18 cellular contexts compared by ENCODE assay signal in genomic region chr3:61141697-61142096, GRCh38.
"Had no signal": no experiment of that assay in that cellular context is flagged by ENCODE, and none has a peak within 500 bp of the region (broad histone marks: within the 10 kb centered on the region; RNA-seq: fewer than 3 reads in every experiment).

No MANE protein-coding gene starts in this region.

- H3K4me3 ChIP-seq: lung, psoas muscle, right lobe of liver, spleen, tibial nerve had no signal

- H3K9me3 ChIP-seq: psoas muscle, right lobe of liver, spleen had no signal

- H3K27ac ChIP-seq: psoas muscle, right lobe of liver, spleen, tibial nerve, WERI-Rb-1 had no signal

- DNase-seq: activated CD4-positive, alpha-beta T cell treated with anti-CD3 and anti-CD28 coated beads, Interleukin-2, amount 10 ng/mL, durations not matched to agents 24 days and 14 days; activated naive CD4-positive, alpha-beta T cell treated with anti-CD3 and anti-CD28 coated beads for 36 hours; effector CD4-positive, alpha-beta T cell; foreskin melanocyte; immature natural killer cell; left cardiac atrium; naive thymus-derived CD4-positive, alpha-beta T cell; occipital lobe; psoas muscle; right lobe of liver; spleen; stimulated activated CD4-positive, alpha-beta T cell treated with anti-CD3 and anti-CD28 coated beads, Interleukin-1b, Interleukin-23, amount 100 ng/mL, for 48 hours; T-helper 9 cell; WERI-Rb-1 had no signal

- H3K27me3 ChIP-seq: right lobe of liver, spleen, tibial nerve had no signal

- H3K36me3 ChIP-seq: right lobe of liver, spleen, tibial nerve, WERI-Rb-1 had no signal

- H3K4me1 ChIP-seq: psoas muscle, right lobe of liver, spleen, tibial nerve had no signal

- ATAC-seq: activated T-helper 17 cell treated with anti-CD3 and anti-CD28 coated beads, Interleukin-2, amount 50 U/mL, for 72 hours; left cardiac atrium; naive thymus-derived CD4-positive, alpha-beta T cell; psoas muscle; right lobe of liver; stimulated activated memory B cell treated with anti-CD40 and anti-IgM and Interleukin-4, amounts not matched to agents 10 μg/mL and 1 μg/mL and 100 μg/mL, for 72 hours had no signal
